In the genomic region with DNA sequence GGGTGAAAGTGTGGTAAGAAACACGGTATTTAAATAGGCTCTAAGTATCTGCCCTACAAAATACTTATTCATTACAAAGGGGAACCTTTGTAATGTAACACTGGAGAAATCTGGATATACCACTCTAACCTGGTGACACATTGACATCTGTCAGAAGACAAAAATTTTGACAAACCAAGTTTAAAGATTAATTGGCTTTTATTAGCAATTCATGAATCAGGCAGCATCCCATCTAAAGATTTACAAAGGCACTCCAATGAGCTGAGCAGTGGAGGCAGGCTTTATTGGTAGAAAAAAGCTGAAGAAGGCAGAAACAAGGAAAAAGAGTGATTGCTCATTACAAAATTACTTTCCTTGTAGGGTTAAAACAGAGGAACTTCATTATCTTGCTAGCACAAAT, we compare ENCODE assay signal across 22 cellular contexts. TPM values are rescaled to one million over a fixed set of nuclear protein-coding genes. Genes with fewer than 3 reads are reported as not detected.
DNase-seq lines count a peak whose midpoint lies in the region; ATAC-seq, FAIRE-seq and TF ChIP-seq lines count a peak whose summit lies in the region.
"Had no signal": no experiment of that assay in that cellular context is flagged by ENCODE, and none has a peak within 500 bp of the region (broad histone marks: within the 10 kb centered on the region; RNA-seq: fewer than 3 reads in every experiment).

No MANE protein-coding gene starts in this region.

- H4K91ac ChIP-seq in neuronal stem cell (ENCODE audit: low read depth, low read length, poor library complexity) = no peak overlapping the region

- ATAC-seq in HG03571 (IDR thresholded peaks at IDR 0.05; ENCODE audit: unreplicated experiment) = no peak
- ATAC-seq: CD8-positive, alpha-beta T cell; GM12878; HCT116 had no signal

- H3K18ac ChIP-seq in neuronal stem cell (ENCODE audit: low read length) = no peak overlapping the region

- TF ChIP-seq CTCF in HEK293 (tag by site-specific recombination; IDR thresholded peaks at IDR 0.05) (no peak), OCI-LY3 (IDR thresholded peaks at IDR 0.05; ENCODE audit: low read depth, low read length) (no peak), endothelial cell (IDR thresholded peaks at IDR 0.05; ENCODE audit: unreplicated experiment) (no peak)

- H2BK120ac ChIP-seq in neuronal stem cell (ENCODE audit: low read depth, low read length) = no peak overlapping the region

- no peaks in the 10 kb centered on the region for H3K79me2 ChIP-seq in OCI-LY3 (ENCODE audit: low read length)

- H3K79me1 ChIP-seq in neuronal stem cell (ENCODE audit: low read depth, low read length) = no peaks in the 10 kb centered on the region

- POLR2A ChIA-PET in HEK293 (lab: Yijun Ruan, JAX) = no interaction called here

- H3K4me3 Mint-ChIP-seq in endothelial cell (ENCODE audit: unreplicated experiment) = peak overlapping the region; percentile 53
- H3K4me3 Mint-ChIP-seq: CD4-positive, CD25-positive, alpha-beta regulatory T cell; CD8-positive, alpha-beta T cell; H9; HFFc6 had no signal

- H3K27ac Mint-ChIP-seq in endothelial cell (ENCODE audit: unreplicated experiment) = peak overlapping the region; percentile 62
- H3K27ac Mint-ChIP-seq: CD8-positive, alpha-beta T cell; HFFc6 had no signal

- H2AFZ ChIP-seq in OCI-LY3 (ENCODE audit: low read depth, low read length) (no peak overlapping the region), neuronal stem cell (ENCODE audit: low read length) (no peak overlapping the region)
- H2AFZ ChIP-seq: GM23248 had no signal

- H3K4me1 Mint-ChIP-seq in endothelial cell (ENCODE audit: unreplicated experiment) = peaks cover 53% of the 10 kb centered on the region

- H3K23ac ChIP-seq in neuronal stem cell (ENCODE audit: low read depth, low read length, poor library complexity) = no peak overlapping the region

- no peak overlapping the region for H2BK5ac ChIP-seq in neuronal stem cell (ENCODE audit: low read length)

- no peak overlapping the region for H2BK15ac ChIP-seq in neuronal stem cell (ENCODE audit: low read length)

- H3K4me1 ChIP-seq in HEK293 (ENCODE audit: control insufficient read depth, insufficient read depth, low read length) (no peaks in the 10 kb centered on the region), OCI-LY3 (ENCODE audit: low read length) (peaks cover 12% of the 10 kb centered on the region), neuronal stem cell (ENCODE audit: control insufficient read depth in 2 of 2, insufficient read depth in 1 of 2, low read depth in 1 of 2, low read length in 2 of 2) (no peaks in the 10 kb centered on the region)

- no peak for FAIRE-seq in urothelium cell line (lab: Jason Lieb, UNC)
- FAIRE-seq: G401.6, GM12878, GM19239, H1 had no signal

- peaks cover 3% of the 10 kb centered on the region for H3K27me3 Mint-ChIP-seq in endothelial cell (ENCODE audit: unreplicated experiment)
- H3K27me3 Mint-ChIP-seq: CD4-positive, CD25-positive, alpha-beta regulatory T cell had no signal

- no peaks in the 10 kb centered on the region for H3K27me3 ChIP-seq in OCI-LY3 (ENCODE audit: low read depth, low read length)
- no peaks in the 10 kb centered on the region for H3K27me3 ChIP-seq in neuronal stem cell (ENCODE audit: control insufficient read depth in 3 of 3, insufficient read depth in 3 of 3, low read depth in 1 of 3, low read length in 3 of 3)

- H3K36me3 Mint-ChIP-seq in endothelial cell (ENCODE audit: low read depth, unreplicated experiment) = peaks cover 7% of the 10 kb centered on the region

- H3K27ac ChIP-seq in HEK293 (ENCODE audit: extremely low read depth, low read depth, low read length) (no peak overlapping the region), OCI-LY3 (ENCODE audit: low read length) (no peak overlapping the region), neuronal stem cell (replicated peaks; ENCODE audit: low read length) (peak overlapping the region; percentile 29)
- H3K27ac ChIP-seq: GM23248 had no signal

- no peaks in the 10 kb centered on the region for H3K36me3 ChIP-seq in HEK293 (ENCODE audit: control insufficient read depth in 2 of 2, insufficient read depth in 1 of 2, low read length in 2 of 2)
- no peaks in the 10 kb centered on the region for H3K36me3 ChIP-seq in OCI-LY3 (replicated peaks; ENCODE audit: low read depth, low read length)
- peaks cover 0 to 12% of the 10 kb centered on the region in 2 donors for H3K36me3 ChIP-seq in neuronal stem cell (replicated peaks in 1 of 2; ENCODE audit: control insufficient read depth in 2 of 2, insufficient read depth in 2 of 2, low read length in 2 of 2)

- no peak overlapping the region for H3K14ac ChIP-seq in neuronal stem cell (ENCODE audit: low read length)

- H3K4me3 ChIP-seq in HEK293 (ENCODE audit: low read depth, low read length) (no peak overlapping the region), OCI-LY3 (ENCODE audit: low read length) (no peak overlapping the region), neuronal stem cell (ENCODE audit: low read length in 2 of 2) (no peak overlapping the region)
- H3K4me3 ChIP-seq: GM12878, GM23248 had no signal

- H4K8ac ChIP-seq in neuronal stem cell (ENCODE audit: low read depth, low read length) = no peak overlapping the region

- H3K4me2 ChIP-seq in OCI-LY3 (ENCODE audit: low read length) = peak overlapping the region; percentile 30; the same call in 1 of the 2 replicates
- no peak overlapping the region for H3K4me2 ChIP-seq in neuronal stem cell (ENCODE audit: insufficient read depth, low read length, poor library complexity, severe bottlenecking)

- WGBS in neuronal stem cell (ENCODE audit: extremely low coverage in 2 of 2, insufficient read length in 2 of 2, insufficient replicate concordance in 1 of 2), 2 donors = no CpG with 5 or more reads among the region's 1 CpG

- H4K20me1 ChIP-seq in OCI-LY3 (ENCODE audit: insufficient read depth, low read length) = 0 out of 2 replicates have a peak, but pooled peaks cover 4% of the 10 kb centered on the region

- no peaks in the 10 kb centered on the region for H3K9me3 ChIP-seq in HEK293 (ENCODE audit: control insufficient read depth, insufficient read depth, low read depth, low read length)
- H3K9me3 ChIP-seq in OCI-LY3 (ENCODE audit: insufficient read depth, low read length) = no peaks in the 10 kb centered on the region
- H3K9me3 ChIP-seq in neuronal stem cell (replicated peaks in 1 of 2; ENCODE audit: control insufficient read depth in 2 of 2, insufficient read depth in 1 of 2, low read depth in 1 of 2, low read length in 2 of 2) = peaks cover 0 to 2% of the 10 kb centered on the region in 2 donors
- H3K9me3 ChIP-seq: Caco-2 had no signal

- H2AK5ac ChIP-seq in neuronal stem cell (ENCODE audit: low read depth, low read length) = no peak overlapping the region

- CTCF ChIA-PET in HEK293 (lab: Yijun Ruan, JAX) = no interaction called here

- H3K9ac ChIP-seq in OCI-LY3 (ENCODE audit: low read length) (no peak overlapping the region), neuronal stem cell (ENCODE audit: low read depth, low read length, poor library complexity) (no peak overlapping the region)
- H3K9ac ChIP-seq: GM23248 had no signal

- H2BK12ac ChIP-seq in neuronal stem cell (ENCODE audit: low read length) = no peak overlapping the region

- no peaks in the 10 kb centered on the region for H3K9me3 Mint-ChIP-seq in endothelial cell (ENCODE audit: unreplicated experiment)
- H3K9me3 Mint-ChIP-seq: CD8-positive, alpha-beta T cell; H9; HFFc6 had no signal

- no peak for DNase-seq in endothelial cell (ENCODE audit: low spot score)
- DNase-seq in neuronal stem cell (ENCODE audit: low spot score) = no peak
- no peak for DNase-seq in urothelium cell line (ENCODE audit: low spot score)
- no peak for DNase-seq in NCI-H82 (lab: John Stamatoyannopoulos, UW)
- DNase-seq in NCI-H345 treated with DMSO at 0.1 percent for 48 hours (lab: John Stamatoyannopoulos, UW; ENCODE audit: unreplicated experiment) = no peak
- DNase-seq: C1 segment of cervical spinal cord; Caco-2; CD4-positive, CD25-positive, alpha-beta regulatory T cell; CD8-positive, alpha-beta T cell; DMS153; DND-41; GM23248; H9; HFFc6 had no signal

- no peak overlapping the region for H3K4ac ChIP-seq in neuronal stem cell (ENCODE audit: low read length)

TF ChIP-seq in HEK293, 187 proteins besides CTCF, POLR2A, EP300 and RAD21:
- TF ChIP-seq ZNF211 (tag by site-specific recombination; IDR thresholded peaks at IDR 0.05; ENCODE audit: low read depth) = no peak
- TF ChIP-seq ZNF549 (tag by site-specific recombination; IDR thresholded peaks at IDR 0.05) = peak; percentile 96

RNA-seq across cellular contexts. Expression of a gene that starts 35.0 kb away (rescaled TPM):
- total RNA-seq in endothelial cell (ENCODE audit: unreplicated experiment) = 88.9 TPM
- 6.5 TPM for polyA plus RNA-seq in neuronal stem cell (2013, experiment 1 of 2)
- polyA plus RNA-seq in neuronal stem cell (2013, experiment 2 of 2) = 6.5 TPM
